In the genomic region with DNA sequence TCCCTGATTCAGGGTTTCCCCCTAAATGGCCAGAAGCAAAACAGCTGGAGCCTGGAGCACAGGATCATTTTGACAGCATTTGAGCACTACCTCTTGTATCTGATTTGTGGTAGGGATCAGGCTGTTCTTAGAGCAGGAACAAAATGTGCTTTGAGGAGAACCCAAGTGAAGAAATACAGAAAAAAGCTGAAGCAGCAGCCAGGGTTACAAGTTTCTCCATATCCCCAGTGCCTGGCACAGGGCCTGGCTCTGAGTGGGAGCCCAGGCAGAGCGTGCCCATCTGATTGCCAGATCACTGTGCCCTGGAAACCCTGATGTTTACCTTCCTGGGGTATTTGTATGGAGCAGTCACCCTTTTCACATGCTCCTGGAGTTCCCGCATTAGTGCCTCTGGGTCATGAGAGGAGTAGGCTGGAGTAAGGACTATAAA, we compare ENCODE assay signal across 9 cellular contexts. TPM values are rescaled to one million over a fixed set of nuclear protein-coding genes. Genes with fewer than 3 reads are reported as not detected.
A peak's percentile ranks its signal among the peaks of the same experiment; 100 is the strongest.
DNase-seq lines count a peak whose midpoint lies in the region; ATAC-seq and TF ChIP-seq lines count a peak whose summit lies in the region.
"Not testable (repeated sequence)": the region's sequence is repeated elsewhere in the genome, so short reads cannot be mapped to it uniquely, and the experiment has no call there.
"Had no signal": no experiment of that assay in that cellular context is flagged by ENCODE, and none has a peak within 500 bp of the region (broad histone marks: within the 10 kb centered on the region; RNA-seq: fewer than 3 reads in every experiment).

No MANE protein-coding gene starts in this region.

- H3K27me3 ChIP-seq in ascending aorta; right cardiac atrium (ENCODE audit: control insufficient read depth, insufficient read depth); right lobe of liver; ovary; sigmoid colon; thyroid gland: not testable (repeated sequence)

- not testable (repeated sequence) for H3K4me3 ChIP-seq in ascending aorta; right cardiac atrium (ENCODE audit: low read length); right lobe of liver; ovary; sigmoid colon; thyroid gland (replicated peaks in 1 of 3)

- WGBS in right cardiac atrium, result 30% methylated on average over 2 of the region's 2 CpGs
- no CpG with 5 or more reads among the region's 2 CpGs for WGBS in right lobe of liver (ENCODE audit: insufficient coverage, low coverage, low lambda C conversion rate, missing lambda C conversion rate)
- WGBS in ovary, 3 donors, result 3 to 10% (median 8%) methylated on average over 2 of the region's 2 CpGs
- WGBS in sigmoid colon, 2 donors, result 60 to 62% methylated on average over 2 of the region's 2 CpGs
- 6 to 31% methylated on average over 2 of the region's 2 CpGs for WGBS in thyroid gland, 2 donors

- not testable (repeated sequence) for H3K4me1 ChIP-seq in ascending aorta; right cardiac atrium (ENCODE audit: control insufficient read depth, insufficient read depth, low read length); thyroid gland
- H3K4me1 ChIP-seq in right lobe of liver, result peaks cover 0 to 26% (median 2%) of the 10 kb centered on the region in 4 donors
- H3K4me1 ChIP-seq in ovary (ENCODE audit: insufficient read depth), result peaks cover 11% of the 10 kb centered on the region
- H3K4me1 ChIP-seq in sigmoid colon, result peaks cover 0 to 19% (median 7%) of the 10 kb centered on the region in 4 donors

- TF ChIP-seq POLR2A in right lobe of liver (IDR thresholded peaks at IDR 0.05); ovary (IDR thresholded peaks at IDR 0.05); sigmoid colon (IDR thresholded peaks at IDR 0.05); thyroid gland (IDR thresholded peaks at IDR 0.05): not testable (repeated sequence)

- TF ChIP-seq CTCF in ascending aorta (IDR thresholded peaks at IDR 0.05); right lobe of liver (IDR thresholded peaks at IDR 0.05); ovary (IDR thresholded peaks at IDR 0.05); sigmoid colon (IDR thresholded peaks at IDR 0.05); thyroid gland (IDR thresholded peaks at IDR 0.05): not testable (repeated sequence)

- not testable (repeated sequence) for H3K36me3 ChIP-seq in ascending aorta, right lobe of liver, ovary, sigmoid colon, thyroid gland

- TF ChIP-seq EP300 in ovary (IDR thresholded peaks at IDR 0.05) (peak; percentile 96), sigmoid colon (IDR thresholded peaks at IDR 0.05) (peak; percentile 87 to 99 (median 95))

- ATAC-seq in Right ventricle myocardium inferior, result peak; percentile 91
- ATAC-seq in right cardiac atrium, result peak; percentile 88 to 92
- ATAC-seq in right lobe of liver, result peak; percentile 80 to 90 (median 87)

- intact Hi-C loops in ascending aorta (cut with DNase I); Right ventricle myocardium inferior (cut with DNase I); right cardiac atrium (cut with DNase I); right lobe of liver (cut with DNase I); ovary (cut with DNase I); sigmoid colon (cut with DNase I); thyroid gland (cut with DNase I): not testable (repeated sequence)

- DNase-seq in ascending aorta (ENCODE audit: low spot score in 2 of 2), result peak; percentile 41 to 88
- DNase-seq in Right ventricle myocardium inferior (ENCODE audit: missing footprints), result not testable (repeated sequence)
- DNase-seq in right cardiac atrium, result peak; percentile 27 to 83 (median 69)
- peak; percentile 60 to 85 (median 82) for DNase-seq in right lobe of liver
- DNase-seq in ovary, result peak; percentile 33 to 86 (median 74)
- peak; percentile 83 for DNase-seq in sigmoid colon
- peak; percentile 59 to 72 for DNase-seq in thyroid gland

- H3K27ac ChIP-seq in ascending aorta (peak overlapping the region; percentile 68 to 88), right lobe of liver (peak overlapping the region; percentile 63 to 83 (median 64)), ovary (peak overlapping the region in 1 of 2 donors; percentile 44), sigmoid colon (peak overlapping the region; percentile 47 to 73 (median 66)), thyroid gland (peak overlapping the region in 2 of 3 donors; percentile 45 to 71)
- H3K27ac ChIP-seq in right cardiac atrium (ENCODE audit: low read length), result not testable (repeated sequence)

- H3K9me3 ChIP-seq in ascending aorta; right cardiac atrium (ENCODE audit: control insufficient read depth, low read length); right lobe of liver; ovary; sigmoid colon; thyroid gland: not testable (repeated sequence)

RNA-seq across cellular contexts. Expression of a gene that starts 11.5 kb away (rescaled TPM):
- total RNA-seq in ascending aorta (not detected), Right ventricle myocardium inferior (not detected), right cardiac atrium (not detected), right lobe of liver (100 to 1,000 TPM; 192 to 603 (median 408) TPM), ovary (under 1 TPM in 3 of 7 donors, not detected in 4; 0.33 to 0.95 (median 0.52) TPM), sigmoid colon (under 1 TPM in 1 of 4 donors, not detected in 3; 0.14 TPM), thyroid gland (1 to 10 TPM in 1 of 4 donors, under 1 TPM in 2, not detected in 1; 0.27 to 2.3 (median 0.33) TPM)
- polyA plus RNA-seq in right cardiac atrium (not detected), ovary (under 1 TPM; 0.08 to 0.27 TPM), sigmoid colon (under 1 TPM in 1 of 3 donors, not detected in 2; 0.03 TPM)
- total RNA-seq: GM23248, RPMI7951 had no signal
- polyA plus RNA-seq: GM23248 had no signal

Comparison
In these comparisons a context has a peak if more than half of its experiments do, and no peak if none do; other contexts are left out.
1. RNA of a gene that starts 11.5 kb away (total RNA-seq): 192 to 603 TPM in right lobe of liver; 0.27 to 2.3 TPM in thyroid gland, not detected in Right ventricle myocardium inferior (single experiment), 0.33 to 0.95 TPM in ovary, not detected in right cardiac atrium, not detected in ascending aorta (single experiment) and 0.14 TPM in sigmoid colon; every median in the first group is over 10 times any median in the second.
2. Peak in every context shown above with its lines, with median percentiles within 50 percentile points of each other: ATAC-seq.